Comparison of ENCODE assay signal across 20 cellular contexts in the genomic region with DNA sequence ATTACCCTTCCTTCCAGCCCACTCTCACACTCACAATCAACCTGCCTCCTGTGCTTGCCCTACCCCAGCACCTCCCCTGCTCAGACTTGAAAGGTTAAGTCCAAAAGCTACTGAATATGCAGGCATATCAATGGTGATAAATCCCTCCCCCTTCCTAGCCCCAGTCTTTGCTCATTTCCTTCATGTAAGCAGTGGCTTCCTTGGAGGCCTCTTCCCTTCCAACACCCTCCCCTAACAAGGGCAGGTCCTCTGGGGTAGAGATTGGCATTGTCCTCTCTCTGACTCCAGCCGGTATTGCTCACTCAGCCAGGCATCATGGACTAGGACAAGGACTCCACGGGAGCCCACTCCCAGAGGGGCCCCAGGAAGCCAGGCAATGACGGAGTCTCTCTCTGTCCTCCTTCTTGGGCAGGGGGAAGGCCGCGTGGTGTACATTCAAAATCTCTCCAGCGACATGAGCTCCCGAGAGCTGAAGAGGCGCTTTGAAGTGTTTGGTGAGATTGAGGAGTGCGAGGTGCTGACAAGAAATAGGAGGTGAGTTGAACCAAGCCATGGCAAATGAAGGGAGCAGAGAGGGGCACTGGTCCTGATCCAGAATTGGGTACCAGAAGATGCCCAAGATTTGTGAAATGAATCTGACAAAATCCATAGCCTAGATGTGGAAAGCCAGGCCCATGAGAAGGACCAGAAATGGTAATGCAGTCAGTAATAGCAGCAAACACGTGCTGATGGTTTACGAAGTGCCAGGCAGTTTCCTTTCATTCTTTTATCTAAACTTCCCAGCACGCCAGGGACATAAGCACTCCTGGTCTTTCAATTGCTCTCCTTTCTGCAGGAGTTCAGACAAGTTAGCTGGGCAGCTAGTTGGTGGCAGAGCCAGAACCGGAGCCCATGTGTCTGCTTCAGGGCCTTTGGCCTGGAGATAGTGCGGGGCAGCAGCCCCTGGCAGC.
DNase-seq lines count a peak whose midpoint lies in the region; ATAC-seq, FAIRE-seq and TF ChIP-seq lines count a peak whose summit lies in the region.
"Had no signal": no experiment of that assay in that cellular context is flagged by ENCODE, and none has a peak within 500 bp of the region (broad histone marks: within the 10 kb centered on the region; RNA-seq: fewer than 3 reads in every experiment).

No MANE protein-coding gene starts in this region.

- no peaks in the 10 kb centered on the region for H3K9me3 ChIP-seq in endothelial cell of umbilical vein (replicated peaks; ENCODE audit: control insufficient read depth, insufficient read depth, low read length)

- no peak for DNase-seq in activated naive CD4-positive, alpha-beta T cell treated with anti-CD3 and anti-CD28 coated beads, Interleukin-2, amount 10 ng/mL, durations not matched to agents 7 days and 5 days
- no peak for DNase-seq in activated naive CD4-positive, alpha-beta T cell (lab: John Stamatoyannopoulos, UW)
- DNase-seq in GM23338 (ENCODE audit: low spot score) (no peak), endothelial cell of umbilical vein (ENCODE audit: low read depth, low spot score) (no peak), posterior vena cava (ENCODE audit: low spot score) (peak; percentile 55), immature natural killer cell (no peak), NAMALWA (ENCODE audit: low spot score) (no peak), DMS 273 (lab: John Stamatoyannopoulos, UW; ENCODE audit: unreplicated experiment) (no peak)
- DNase-seq: 8988T, DMS153, GDM1, HFFc6, NCI-H1092, NCI-H1436 treated with DMSO at 0.1 percent for 48 hours, NCI-H2029 treated with DMSO at 0.1 percent for 48 hours, NCI-H2171, NCI-H526 had no signal

- H3K4me1 Mint-ChIP-seq in activated naive CD4-positive, alpha-beta T cell treated with anti-CD3 and anti-CD28 coated beads, Interleukin-2, amount 10 ng/mL, durations not matched to agents 7 days and 5 days, result no peaks in the 10 kb centered on the region
- H3K4me1 Mint-ChIP-seq in GM23338, result peaks cover 23% of the 10 kb centered on the region
- H3K4me1 Mint-ChIP-seq in immature natural killer cell, result no peaks in the 10 kb centered on the region
- H3K4me1 Mint-ChIP-seq: B cell had no signal

- dilution Hi-C loops in endothelial cell of umbilical vein (cut with MboI; ENCODE audit: extremely low pct_ligation_motif_present, low sequenced_read_pairs), result no loop called here

- intact Hi-C loops in endothelial cell of umbilical vein (cut with micrococcal nuclease) (no loop called here), posterior vena cava (cut with DNase I) (no loop called here)

- CTCF ChIA-PET in activated naive CD4-positive, alpha-beta T cell treated with anti-CD3 and anti-CD28 coated beads, Interleukin-2, amount 10 ng/mL, durations not matched to agents 7 days and 5 days (lab: Charles Lee), result interaction anchor here (1.4 to 16.6 kb wide), 3 partner anchors 6 to 148 kb away, joined by 6 to 188 read pairs (median 188); no protein-coding TSS in a partner anchor
- CTCF ChIA-PET in endothelial cell of umbilical vein (lab: Charles Lee), result interaction anchor here (12.9 to 19.7 kb wide), 3 partner anchors 9 to 150 kb away, joined by 295 to 639 read pairs (median 421); a partner anchor contains a TSS

- BruUV-seq in endothelial cell of umbilical vein (replicated peaks; lab: Mats Ljungman, UMichigan), result no TSS peak

- H3K36me3 ChIP-seq in GM23338 (ENCODE audit: insufficient read depth) (no peaks in the 10 kb centered on the region), endothelial cell of umbilical vein (ENCODE audit: control insufficient read depth in 2 of 2, extremely low read depth in 1 of 2, insufficient read depth in 2 of 2, low read length in 2 of 2) (no peaks in the 10 kb centered on the region)

- no peak for ATAC-seq in GM23338

- POLR2A ChIA-PET in endothelial cell of umbilical vein (lab: Charles Lee), result no interaction called here

- peaks cover 10% of the 10 kb centered on the region for H3K36me3 Mint-ChIP-seq in activated naive CD4-positive, alpha-beta T cell treated with anti-CD3 and anti-CD28 coated beads, Interleukin-2, amount 10 ng/mL, durations not matched to agents 7 days and 5 days
- H3K36me3 Mint-ChIP-seq in GM23338 (ENCODE audit: low read depth) (peaks cover 26% of the 10 kb centered on the region), immature natural killer cell (peaks cover 2 to 4% (median 3%) of the 10 kb centered on the region in 3 donors)

- no peak overlapping the region for H3K4me3 ChIP-seq in GM23338
- no peak overlapping the region for H3K4me3 ChIP-seq in endothelial cell of umbilical vein (replicated peaks in 1 of 3; ENCODE audit: insufficient read depth in 1 of 3, low read depth in 1 of 3, low read length in 3 of 3)

- no peak for TF ChIP-seq CTCF in GM23338 (conservative IDR thresholded peaks at IDR 0.05; ENCODE audit: low read depth in 2 of 2)
- TF ChIP-seq CTCF in endothelial cell of umbilical vein (IDR thresholded peaks at IDR 0.05; ENCODE audit: extremely low read depth in 1 of 2, insufficient read depth in 1 of 2, low read depth in 1 of 2, low read length in 2 of 2), result no peak

- H3K9me3 Mint-ChIP-seq in activated naive CD4-positive, alpha-beta T cell treated with anti-CD3 and anti-CD28 coated beads, Interleukin-2, amount 10 ng/mL, durations not matched to agents 7 days and 5 days, result no peaks in the 10 kb centered on the region
- H3K9me3 Mint-ChIP-seq in GM23338, result no peaks in the 10 kb centered on the region
- H3K9me3 Mint-ChIP-seq in immature natural killer cell, result no peaks in the 10 kb centered on the region
- H3K9me3 Mint-ChIP-seq: HFFc6 had no signal

- H3K9me1 ChIP-seq in endothelial cell of umbilical vein (replicated peaks; ENCODE audit: control insufficient read depth, extremely low read depth, insufficient read depth, low read length), result no peaks in the 10 kb centered on the region

- H3K9ac ChIP-seq in endothelial cell of umbilical vein (replicated peaks; ENCODE audit: extremely low read depth, insufficient read depth, low read length), result no peak overlapping the region

- H2AFZ ChIP-seq in GM23338, result no peak overlapping the region
- peak overlapping the region; percentile 14 for H2AFZ ChIP-seq in endothelial cell of umbilical vein (ENCODE audit: low read depth, low read length)

- peak overlapping the region; percentile 25 for H3K27ac Mint-ChIP-seq in activated naive CD4-positive, alpha-beta T cell treated with anti-CD3 and anti-CD28 coated beads, Interleukin-2, amount 10 ng/mL, durations not matched to agents 7 days and 5 days
- peak overlapping the region; percentile 26; the same call in 1 of the 2 replicates for H3K27ac Mint-ChIP-seq in GM23338
- H3K27ac Mint-ChIP-seq in immature natural killer cell, result no peak overlapping the region
- H3K27ac Mint-ChIP-seq: B cell, HFFc6 had no signal

- no peaks in the 10 kb centered on the region for H3K27me3 ChIP-seq in GM23338 (ENCODE audit: insufficient read depth)
- H3K27me3 ChIP-seq in endothelial cell of umbilical vein (ENCODE audit: control insufficient read depth in 2 of 2, insufficient read depth in 2 of 2, low read length in 2 of 2), result no peaks in the 10 kb centered on the region

- no peak for FAIRE-seq in endothelial cell of umbilical vein (lab: Jason Lieb, UNC)
- FAIRE-seq: H54 had no signal

- no peak overlapping the region for H3K4me3 Mint-ChIP-seq in activated naive CD4-positive, alpha-beta T cell treated with anti-CD3 and anti-CD28 coated beads, Interleukin-2, amount 10 ng/mL, durations not matched to agents 7 days and 5 days
- H3K4me3 Mint-ChIP-seq in GM23338 (no peak overlapping the region), immature natural killer cell (no peak overlapping the region)
- H3K4me3 Mint-ChIP-seq: B cell, HFFc6 had no signal

- no peaks in the 10 kb centered on the region for H3K9me2 ChIP-seq in GM23338 (ENCODE audit: insufficient read depth)

- H3K79me2 ChIP-seq in GM23338 (replicated peaks; ENCODE audit: insufficient read depth) (no peaks in the 10 kb centered on the region), endothelial cell of umbilical vein (ENCODE audit: control insufficient read depth, insufficient read depth, low read length) (no peaks in the 10 kb centered on the region)

- H3K27ac ChIP-seq in GM23338 (ENCODE audit: low read depth) (no peak overlapping the region), endothelial cell of umbilical vein (ENCODE audit: insufficient read depth, low read depth, low read length) (no peak overlapping the region)
- H3K27ac ChIP-seq: HL-60 had no signal

- H3K4me2 ChIP-seq in GM23338 (no peak overlapping the region), endothelial cell of umbilical vein (ENCODE audit: insufficient read depth, low read length) (no peak overlapping the region)

- 0 out of 2 replicates have a peak, but pooled peaks cover 7% of the 10 kb centered on the region for H4K20me1 ChIP-seq in GM23338 (replicated peaks; ENCODE audit: insufficient read depth)
- H4K20me1 ChIP-seq in endothelial cell of umbilical vein (replicated peaks; ENCODE audit: control insufficient read depth, extremely low read depth, insufficient read depth, low read length), result no peaks in the 10 kb centered on the region

- H3K4me1 ChIP-seq in GM23338 (ENCODE audit: insufficient read depth), result no peaks in the 10 kb centered on the region
- H3K4me1 ChIP-seq in endothelial cell of umbilical vein (ENCODE audit: control insufficient read depth, extremely low read depth, insufficient read depth, low read length), result peaks cover 10% of the 10 kb centered on the region

- H3K27me3 Mint-ChIP-seq in activated naive CD4-positive, alpha-beta T cell treated with anti-CD3 and anti-CD28 coated beads, Interleukin-2, amount 10 ng/mL, durations not matched to agents 7 days and 5 days, result no peaks in the 10 kb centered on the region
- H3K27me3 Mint-ChIP-seq in GM23338 (ENCODE audit: insufficient read depth, low read depth, poor library complexity) (peaks cover 2% of the 10 kb centered on the region), immature natural killer cell (ENCODE audit: low read depth in 3 of 3) (peaks cover 0 to 1% (median 0%) of the 10 kb centered on the region in 3 donors)
- H3K27me3 Mint-ChIP-seq: B cell had no signal

- no peaks in the 10 kb centered on the region for H3F3A ChIP-seq in GM23338 (replicated peaks; ENCODE audit: low read depth)

- TF ChIP-seq POLR2A in endothelial cell of umbilical vein (IDR thresholded peaks at IDR 0.05; ENCODE audit: low read depth, low read length), result no peak

TF ChIP-seq in GM23338, 12 proteins besides CTCF, POLR2A, EP300 and RAD21:
- TF ChIP-seq NANOG (IDR thresholded peaks at IDR 0.05; ENCODE audit: borderline replicate concordance) (no peak), POLR2AphosphoS5 (IDR thresholded peaks at IDR 0.05; ENCODE audit: low read depth) (no peak), ZNF114 (CRISPR knock-in tag; IDR thresholded peaks at IDR 0.05) (no peak), CREB1 (CRISPR knock-in tag; IDR thresholded peaks at IDR 0.05; ENCODE audit: low read depth) (no peak)

TF ChIP-seq in endothelial cell of umbilical vein, 7 proteins besides CTCF, POLR2A, EP300 and RAD21 (continues in another document):
- no peak for TF ChIP-seq GATA2 (IDR thresholded peaks at IDR 0.05; ENCODE audit: insufficient read depth, insufficient read length, low read depth, low read length)
- no peak for TF ChIP-seq FOS (IDR thresholded peaks at IDR 0.05; ENCODE audit: borderline replicate concordance, insufficient read depth, low read length)
- no peak for TF ChIP-seq JUN (IDR thresholded peaks at IDR 0.05; ENCODE audit: borderline replicate concordance, insufficient read depth, insufficient read length, low read depth)
- no peak for TF ChIP-seq EZH2 (IDR thresholded peaks at IDR 0.05; ENCODE audit: borderline replicate concordance, low read depth, low read length, severe bottlenecking)

Comparison
In these comparisons a context has a peak if more than half of its experiments do, and no peak if none do; other contexts are left out.
1. H3K27ac Mint-ChIP-seq: peak in activated naive CD4-positive, alpha-beta T cell treated with anti-CD3 and anti-CD28 coated beads, Interleukin-2, amount 10 ng/mL, durations not matched to agents 7 days and 5 days (single experiment) and GM23338 (single experiment); none in immature natural killer cell (0 of 6).